8 cellular contexts compared by ENCODE assay signal in the genomic region with DNA sequence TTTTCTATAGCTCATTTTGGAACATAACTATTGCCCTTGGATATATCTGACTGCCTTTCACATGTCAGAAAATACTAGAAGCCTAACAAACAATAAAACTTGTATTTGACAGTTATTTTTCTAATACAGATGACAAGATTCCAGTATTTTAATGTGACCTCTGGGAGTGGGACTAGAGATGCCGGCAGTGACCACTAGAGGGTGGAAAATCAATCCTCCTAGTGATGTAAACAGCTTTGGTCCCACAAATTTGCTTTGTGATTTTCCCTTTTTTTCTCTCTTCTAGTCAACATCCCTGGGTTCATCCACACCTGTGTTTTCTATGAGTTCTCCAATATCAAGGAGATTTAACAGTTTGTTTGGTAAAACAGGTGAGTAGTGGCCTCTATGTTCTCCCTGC.
DNase-seq lines count a peak whose midpoint lies in the region; ATAC-seq and TF ChIP-seq lines count a peak whose summit lies in the region.
"Not testable (repeated sequence)": the region's sequence is repeated elsewhere in the genome, so short reads cannot be mapped to it uniquely, and the experiment has no call there.

No MANE protein-coding gene starts in this region.

- H3K79me2 ChIP-seq in DOHH2 (ENCODE audit: control insufficient read depth, low read length), result not testable (repeated sequence)

- DNase-seq in RWPE2 (ENCODE audit: low spot score); chondrocyte (ENCODE audit: low spot score); left lobe of liver (ENCODE audit: low spot score); type B pancreatic cell (ENCODE audit: extremely low spot score, unreplicated experiment): not testable (repeated sequence)

- TF ChIP-seq CTCF in DOHH2 (IDR thresholded peaks at IDR 0.05; ENCODE audit: low read depth, low read length, poor library complexity, severe bottlenecking), result peak; percentile 11
- peak; percentile 20 for TF ChIP-seq CTCF in RWPE2 (IDR thresholded peaks at IDR 0.05; ENCODE audit: poor library complexity, severe bottlenecking)
- TF ChIP-seq CTCF in chondrocyte (IDR thresholded peaks at IDR 0.05), result peak; percentile 62
- TF ChIP-seq CTCF in type B pancreatic cell (conservative IDR thresholded peaks at IDR 0.05), result peak; percentile 58

- not testable (repeated sequence) for H3K4me1 Mint-ChIP-seq in chondrocyte (ENCODE audit: low read depth); type B pancreatic cell (ENCODE audit: unreplicated experiment)

- H3K4me2 ChIP-seq in DOHH2 (ENCODE audit: low read length), result not testable (repeated sequence)

- not testable (repeated sequence) for H3K27me3 ChIP-seq in DOHH2 (ENCODE audit: control insufficient read depth, low read length); RWPE2 (ENCODE audit: insufficient read depth, poor library complexity, severe bottlenecking)

- H3K4me3 ChIP-seq in DOHH2 (ENCODE audit: low read length); RWPE2 (ENCODE audit: severe bottlenecking): not testable (repeated sequence)

- not testable (repeated sequence) for H3K36me3 Mint-ChIP-seq in chondrocyte (ENCODE audit: low read depth); type B pancreatic cell

- not testable (repeated sequence) for H3F3A ChIP-seq in DOHH2 (ENCODE audit: control insufficient read depth, insufficient read depth)

- not testable (repeated sequence) for H3K9me2 ChIP-seq in DOHH2 (replicated peaks; ENCODE audit: control insufficient read depth, low read length)

- not testable (repeated sequence) for H3K9me3 ChIP-seq in DOHH2 (ENCODE audit: control insufficient read depth, insufficient read depth, low read length); RWPE2 (ENCODE audit: severe bottlenecking)

- not testable (repeated sequence) for H4K20me1 ChIP-seq in DOHH2 (ENCODE audit: control insufficient read depth, insufficient read depth, low read depth, low read length)

- not testable (repeated sequence) for H3K4me1 ChIP-seq in DOHH2 (ENCODE audit: control insufficient read depth, low read length); RWPE2 (ENCODE audit: insufficient read depth, poor library complexity, severe bottlenecking)

- 0 out of 2 replicates have a peak, but pooled peaks have one; percentile 13 for TF ChIP-seq RAD21 in Ishikawa (IDR thresholded peaks at IDR 0.05; ENCODE audit: low read depth)

- not testable (repeated sequence) for H3K27ac Mint-ChIP-seq in chondrocyte (ENCODE audit: unreplicated experiment); type B pancreatic cell

- H3K27ac ChIP-seq in DOHH2 (ENCODE audit: low read depth, low read length); RWPE2 (ENCODE audit: poor library complexity, severe bottlenecking): not testable (repeated sequence)

- not testable (repeated sequence) for H3K9me3 Mint-ChIP-seq in chondrocyte (ENCODE audit: low read depth); type B pancreatic cell

- H3K27me3 Mint-ChIP-seq in chondrocyte (ENCODE audit: low read depth), result not testable (repeated sequence)
- peaks cover 12% of the 10 kb centered on the region for H3K27me3 Mint-ChIP-seq in type B pancreatic cell

- H3K36me3 ChIP-seq in DOHH2 (ENCODE audit: control insufficient read depth, low read length); RWPE2 (ENCODE audit: low read depth): not testable (repeated sequence)

- peak; percentile 66 for ATAC-seq in GM19467 (IDR thresholded peaks at IDR 0.05; ENCODE audit: unreplicated experiment)
- ATAC-seq in HG02763 (IDR thresholded peaks at IDR 0.05; ENCODE audit: unreplicated experiment), result peak; percentile 77
- ATAC-seq in RWPE2 (ENCODE audit: low read depth), result peak; percentile 69
- ATAC-seq in left lobe of liver, result peak; percentile 75

- not testable (repeated sequence) for TF ChIP-seq EP300 in Ishikawa (IDR thresholded peaks at IDR 0.05; ENCODE audit: borderline replicate concordance)

- not testable (repeated sequence) for H3K4me3 Mint-ChIP-seq in chondrocyte (ENCODE audit: unreplicated experiment); type B pancreatic cell

Comparison
In these comparisons a context has a peak if more than half of its experiments do, and no peak if none do; other contexts are left out.
1. CTCF ChIP-seq: peak in every context shown above with its lines; median percentile 62 in chondrocyte; 58 in type B pancreatic cell; 20 in RWPE2; 11 in DOHH2.